8 cellular contexts compared by ENCODE assay signal in genomic region chr15:51828621-51829359, GRCh38. TPM values are rescaled to one million over a fixed set of nuclear protein-coding genes. Genes with fewer than 3 reads are reported as not detected.
DNase-seq lines count a peak whose midpoint lies in the region; ATAC-seq and TF ChIP-seq lines count a peak whose summit lies in the region.

No MANE protein-coding gene starts in this region.

- no peaks in the 10 kb centered on the region for H4K20me1 ChIP-seq in OCI-LY1 (ENCODE audit: insufficient read depth, low read length)
- peaks cover 13% of the 10 kb centered on the region for H4K20me1 ChIP-seq in osteoblast (ENCODE audit: insufficient read depth, low read length)

- no peak overlapping the region for H3K27ac ChIP-seq in OCI-LY1 (ENCODE audit: low read depth, low read length, poor library complexity, severe bottlenecking)
- H3K27ac ChIP-seq in effector memory CD4-positive, alpha-beta T cell (ENCODE audit: insufficient read depth, low read length, poor library complexity, severe bottlenecking) = peak overlapping the region; percentile 88
- H3K27ac ChIP-seq in osteoblast (ENCODE audit: low read depth, low read length) = no peak overlapping the region

- H3K36me3 ChIP-seq in OCI-LY1 (ENCODE audit: insufficient read depth, low read length) = no peaks in the 10 kb centered on the region
- no peaks in the 10 kb centered on the region for H3K36me3 ChIP-seq in effector memory CD4-positive, alpha-beta T cell (ENCODE audit: control insufficient read depth, insufficient read depth, low read length)
- H3K36me3 ChIP-seq in osteoblast (ENCODE audit: insufficient read depth, low read length) = no peaks in the 10 kb centered on the region

- H3K27me3 ChIP-seq in OCI-LY1 (ENCODE audit: insufficient read depth, low read length) (0 out of 2 replicates have a peak, but pooled peaks cover 3% of the 10 kb centered on the region), osteoblast (ENCODE audit: insufficient read depth, low read length) (no peaks in the 10 kb centered on the region)
- no peaks in the 10 kb centered on the region for H3K27me3 ChIP-seq in effector memory CD4-positive, alpha-beta T cell (replicated peaks; ENCODE audit: control insufficient read depth, insufficient read depth, low read length, poor library complexity, severe bottlenecking)

- H3K4me1 ChIP-seq in OCI-LY1 (ENCODE audit: insufficient read depth, low read length, severe bottlenecking) (peaks cover 24% of the 10 kb centered on the region), osteoblast (ENCODE audit: insufficient read depth, low read length) (peaks cover 9% of the 10 kb centered on the region)
- H3K4me1 ChIP-seq in effector memory CD4-positive, alpha-beta T cell (ENCODE audit: control insufficient read depth, insufficient read depth, low read length, poor library complexity, severe bottlenecking) = peaks cover 18% of the 10 kb centered on the region

- H3K4me3 ChIP-seq in OCI-LY1 (ENCODE audit: low read depth, low read length, poor library complexity, severe bottlenecking) = peak overlapping the region; percentile 79
- H3K4me3 ChIP-seq in effector memory CD4-positive, alpha-beta T cell (ENCODE audit: insufficient read depth, low read depth, low read length, poor library complexity, severe bottlenecking) = peak overlapping the region; percentile 86
- H3K4me3 ChIP-seq in osteoblast (ENCODE audit: insufficient read depth, low read length) = no peak overlapping the region

- TF ChIP-seq CTCF in OCI-LY1 (IDR thresholded peaks at IDR 0.05; ENCODE audit: low read length) (no peak), osteoblast (IDR thresholded peaks at IDR 0.05; ENCODE audit: extremely low read depth, low read depth, low read length) (no peak)

- DNase-seq in EH (ENCODE audit: low read depth) = peak; percentile 56
- DNase-seq in effector memory CD4-positive, alpha-beta T cell = no peak
- DNase-seq in osteoblast (ENCODE audit: insufficient read length, low spot score, missing footprints) = no peak
- DNase-seq in DMS 273 treated with DMSO at 0.1 percent for 48 hours (lab: John Stamatoyannopoulos, UW) = no peak
- no peak for DNase-seq in epidermal melanocyte (ENCODE audit: insufficient read length, low spot score)
- no peak for DNase-seq in mesenteric fat pad (ENCODE audit: low spot score)

- H2AFZ ChIP-seq in OCI-LY1 (ENCODE audit: low read length) (0 out of 2 replicates have a peak overlapping the region, but pooled peaks have one; percentile 9), osteoblast (ENCODE audit: low read length) (peak overlapping the region; percentile 90)

- ATAC-seq in GM19023 (IDR thresholded peaks at IDR 0.05; ENCODE audit: unreplicated experiment) = no peak

- H3K9me3 ChIP-seq in OCI-LY1 (ENCODE audit: low read length) (no peaks in the 10 kb centered on the region), osteoblast (ENCODE audit: low read depth, low read length) (no peaks in the 10 kb centered on the region)
- no peaks in the 10 kb centered on the region for H3K9me3 ChIP-seq in effector memory CD4-positive, alpha-beta T cell (ENCODE audit: control insufficient read depth, low read length)

- H3K9ac ChIP-seq in OCI-LY1 (ENCODE audit: low read length) = no peak overlapping the region

- H3K4me2 ChIP-seq in OCI-LY1 (ENCODE audit: low read length) (peak overlapping the region; percentile 65; the same call in 1 of the 2 replicates), osteoblast (ENCODE audit: insufficient read depth, low read length) (peak overlapping the region; percentile 85)

- H3K9me2 ChIP-seq in OCI-LY1 (ENCODE audit: low read depth, low read length) = no peaks in the 10 kb centered on the region

- H3K79me2 ChIP-seq in OCI-LY1 (ENCODE audit: insufficient read depth, low read length) (peaks cover 35% of the 10 kb centered on the region), osteoblast (ENCODE audit: insufficient read depth, low read length) (peaks cover 43% of the 10 kb centered on the region)

- no peaks in the 10 kb centered on the region for H3F3A ChIP-seq in OCI-LY1 (ENCODE audit: insufficient read depth, low read length)

RNA-seq across cellular contexts. Expression of gene TMOD3, which starts 0.7 kb away (rescaled TPM):
- 44.5 and 49.8 TPM in 2 replicates for total RNA-seq in osteoblast
- total RNA-seq in mesenteric fat pad = 40.9 TPM
